In genomic region chr16:8590161-8590688, GRCh38 we compare ENCODE assay signal across 3 cellular contexts.
TF ChIP-seq lines count a peak whose summit lies in the region.

Gene TMEM114, minus strand, starts transcription at chr16:8590511. Its CDS starts 673 bp downstream, at chr16:8589838.

TF ChIP-seq in SK-N-SH, 30 proteins besides CTCF, POLR2A, EP300 and RAD21:
- no peak for TF ChIP-seq FOXM1 (IDR thresholded peaks at IDR 0.05; ENCODE audit: low read depth)
- no peak for TF ChIP-seq TEAD4 (IDR thresholded peaks at IDR 0.05; ENCODE audit: borderline replicate concordance, insufficient read depth)
- TF ChIP-seq TCF12 (IDR thresholded peaks at IDR 0.05), result no peak
- TF ChIP-seq ELF1 (IDR thresholded peaks at IDR 0.05), result no peak
- TF ChIP-seq GATA2 (CRISPR knock-in tag; IDR thresholded peaks at IDR 0.05), result no peak
- TF ChIP-seq PBX3 (IDR thresholded peaks at IDR 0.05), result no peak
- no peak for TF ChIP-seq CHD2 (IDR thresholded peaks at IDR 0.05; ENCODE audit: low read length, partially characterized antibody)
- TF ChIP-seq FOSL2 (IDR thresholded peaks at IDR 0.05; ENCODE audit: borderline replicate concordance, low read depth), result no peak
- no peak for TF ChIP-seq SIN3A (IDR thresholded peaks at IDR 0.05; ENCODE audit: borderline replicate concordance, low read depth, low read length)
- TF ChIP-seq MAX (IDR thresholded peaks at IDR 0.05; ENCODE audit: low read depth), result no peak
- TF ChIP-seq IRF3 (IDR thresholded peaks at IDR 0.05; ENCODE audit: low read depth, low read length), result no peak
- TF ChIP-seq TAF1 (IDR thresholded peaks at IDR 0.05; ENCODE audit: borderline replicate concordance, low read depth, low read length), result no peak
- TF ChIP-seq NFIC (IDR thresholded peaks at IDR 0.05; ENCODE audit: borderline replicate concordance), result no peak

TF ChIP-seq in SK-N-SH treated with all-trans-retinoic acid at 6 μM for 48 hours, 23 proteins besides CTCF, POLR2A, EP300 and RAD21:
- TF ChIP-seq ARNTL (CRISPR knock-in tag; IDR thresholded peaks at IDR 0.05; ENCODE audit: borderline replicate concordance, low read depth) (no peak), GLIS3 (CRISPR knock-in tag; IDR thresholded peaks at IDR 0.05) (no peak), ZFP3 (CRISPR knock-in tag; IDR thresholded peaks at IDR 0.05) (no peak), CREB5 (CRISPR knock-in tag; IDR thresholded peaks at IDR 0.05; ENCODE audit: low read depth) (no peak), TCF4 (CRISPR knock-in tag; IDR thresholded peaks at IDR 0.05; ENCODE audit: borderline replicate concordance) (no peak), RARB (CRISPR knock-in tag; IDR thresholded peaks at IDR 0.05) (no peak), ESRRG (CRISPR knock-in tag; IDR thresholded peaks at IDR 0.05) (no peak), OSR1 (CRISPR knock-in tag; IDR thresholded peaks at IDR 0.05) (no peak), PPARA (CRISPR knock-in tag; IDR thresholded peaks at IDR 0.05; ENCODE audit: borderline replicate concordance) (no peak), POU6F1 (CRISPR knock-in tag; IDR thresholded peaks at IDR 0.05; ENCODE audit: borderline replicate concordance, low read depth) (no peak)

TF ChIP-seq in GM12878, 131 proteins besides CTCF, POLR2A, EP300 and RAD21:
- TF ChIP-seq E4F1 (IDR thresholded peaks at IDR 0.05; ENCODE audit: borderline replicate concordance, partially characterized antibody) (peak; percentile 24), FOXK2 (IDR thresholded peaks at IDR 0.05) (peak; percentile 36; the same call in 1 of the 2 replicates), ATF3 (IDR thresholded peaks at IDR 0.05; ENCODE audit: borderline replicate concordance, extremely low read depth, low read depth, low read length) (no peak), HDAC2 (IDR thresholded peaks at IDR 0.05) (no peak)
